ENCODE assay signal across 2 cellular contexts in the genomic region with DNA sequence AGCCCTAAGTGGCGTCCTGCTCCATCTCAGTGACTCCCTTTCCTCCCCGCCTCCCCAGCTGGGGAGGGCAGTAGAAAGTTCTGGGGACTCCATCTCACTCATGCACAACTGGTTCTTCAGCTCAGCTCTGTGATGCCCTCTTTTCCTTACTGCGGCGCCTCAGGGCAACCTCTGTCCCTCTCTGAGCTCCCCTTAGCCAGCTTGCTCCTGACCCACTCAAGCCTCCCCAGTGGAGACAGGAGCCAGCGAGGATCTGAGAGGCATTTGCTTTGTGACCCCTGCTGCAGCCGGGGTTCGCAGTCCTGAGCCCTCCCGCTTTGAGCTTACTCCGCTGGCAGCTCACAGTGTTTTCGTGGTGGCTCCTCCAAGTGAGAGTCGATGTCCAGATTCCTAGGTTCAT.
TF ChIP-seq lines count a peak whose summit lies in the region.

No MANE protein-coding gene starts in this region.

TF ChIP-seq in WTC11, 78 proteins besides CTCF, POLR2A, EP300 and RAD21 (continued from another document):
- TF ChIP-seq ZNF219 (CRISPR knock-in tag; IDR thresholded peaks at IDR 0.05; ENCODE audit: borderline replicate concordance): no peak

TF ChIP-seq in HepG2, 621 proteins besides CTCF, POLR2A, EP300 and RAD21 (continued from another document):
- TF ChIP-seq ZNF790 (CRISPR knock-in tag; IDR thresholded peaks at IDR 0.05; ENCODE audit: borderline replicate concordance): no peak
- TF ChIP-seq MXI1 (IDR thresholded peaks at IDR 0.05; ENCODE audit: borderline replicate concordance, low read depth, low read length): no peak
- no peak for TF ChIP-seq NPAS2 (CRISPR knock-in tag; IDR thresholded peaks at IDR 0.05; ENCODE audit: borderline replicate concordance)
- no peak for TF ChIP-seq ZNF75D (CRISPR knock-in tag; IDR thresholded peaks at IDR 0.05; ENCODE audit: borderline replicate concordance)
- no peak for TF ChIP-seq POLR2AphosphoS5 (IDR thresholded peaks at IDR 0.05; ENCODE audit: low read depth, low read length)
- no peak for TF ChIP-seq ARHGAP35 (CRISPR knock-in tag; IDR thresholded peaks at IDR 0.05; ENCODE audit: borderline replicate concordance)
TF ChIP-seq in HepG2: peak in this region for 1.
